In genomic region chr19:6611441-6611852, GRCh38 we compare ENCODE assay signal across 19 cellular contexts. TPM values are rescaled to one million over a fixed set of nuclear protein-coding genes. Genes with fewer than 3 reads are reported as not detected.
DNase-seq lines count a peak whose midpoint lies in the region; TF ChIP-seq lines count a peak whose summit lies in the region.
"Had no signal": no experiment of that assay in that cellular context is flagged by ENCODE, and none has a peak within 500 bp of the region (broad histone marks: within the 10 kb centered on the region; RNA-seq: fewer than 3 reads in every experiment).

No MANE protein-coding gene starts in this region.

- POLR2A ChIA-PET in OCI-LY7 (lab: Charles Lee): no interaction called here

- H3K9me3 ChIP-seq in OCI-LY7 (ENCODE audit: low read length): no peaks in the 10 kb centered on the region
- H3K9me3 ChIP-seq: esophagus squamous epithelium, mucosa of descending colon, ovary had no signal

- no peaks in the 10 kb centered on the region for H3K36me3 ChIP-seq in OCI-LY7 (ENCODE audit: insufficient read depth, low read length)
- H3K36me3 ChIP-seq: esophagus squamous epithelium, ovary had no signal

- peaks cover 2% of the 10 kb centered on the region for H3K27me3 Mint-ChIP-seq in osteocyte (ENCODE audit: unreplicated experiment)

- intact Hi-C loops in OCI-LY7 (cut with micrococcal nuclease; ENCODE audit: unreplicated experiment): no loop called here

- H3K4me2 ChIP-seq in OCI-LY7 (ENCODE audit: low read length): no peak overlapping the region

- H3K4me3 Mint-ChIP-seq in osteocyte (ENCODE audit: unreplicated experiment): no peak overlapping the region
- H3K4me3 Mint-ChIP-seq: activated CD4-positive, alpha-beta memory T cell treated with anti-CD3 and anti-CD28 coated beads for 36 hours; B cell had no signal

- H2AFZ ChIP-seq in OCI-LY7 (ENCODE audit: low read length): peak overlapping the region; percentile 4; the same call in 1 of the 2 replicates

- CTCF ChIA-PET in OCI-LY7 (lab: Charles Lee; ENCODE audit: unreplicated experiment): no interaction called here

- peaks cover 41% of the 10 kb centered on the region for H3K4me1 ChIP-seq in OCI-LY7 (ENCODE audit: insufficient read depth, low read length, poor library complexity, severe bottlenecking)

- no peaks in the 10 kb centered on the region for H3K9me3 Mint-ChIP-seq in osteocyte (ENCODE audit: unreplicated experiment)
- H3K9me3 Mint-ChIP-seq: activated CD4-positive, alpha-beta memory T cell treated with anti-CD3 and anti-CD28 coated beads for 36 hours had no signal

- H3K4me3 ChIP-seq in OCI-LY7 (ENCODE audit: low read depth, low read length, poor library complexity, severe bottlenecking) (no peak overlapping the region), cardiac fibroblast (replicated peaks in 1 of 2; ENCODE audit: low read depth in 2 of 2, low read length in 2 of 2) (no peak overlapping the region)
- H3K4me3 ChIP-seq: coronary artery, esophagus squamous epithelium, mucosa of descending colon, ovary had no signal

- peaks cover 18% of the 10 kb centered on the region for H3K4me1 Mint-ChIP-seq in osteocyte (ENCODE audit: unreplicated experiment)

- no peaks in the 10 kb centered on the region for H4K20me1 ChIP-seq in OCI-LY7 (ENCODE audit: insufficient read depth, low read length)

- H3K27ac ChIP-seq in OCI-LY7 (ENCODE audit: low read depth, low read length, poor library complexity, severe bottlenecking): no peak overlapping the region
- H3K27ac ChIP-seq: esophagus squamous epithelium, ovary had no signal

- peak; percentile 87 for DNase-seq in Caki2 (ENCODE audit: low read depth)
- no peak for DNase-seq in OCI-LY7 (ENCODE audit: low spot score)
- DNase-seq in cardiac fibroblast (ENCODE audit: low read depth in 2 of 2): peak; percentile 14 to 68
- no peak for DNase-seq in osteocyte (ENCODE audit: extremely low spot score, unreplicated experiment)
- DNase-seq in germinal center (ENCODE audit: low spot score): no peak
- no peak for DNase-seq in activated effector memory CD4-positive, alpha-beta T cell treated with Interleukin-2 at 50 U/mL for 16 hours
- DNase-seq in activated effector memory CD4-positive, alpha-beta T cell treated with anti-CD3 and anti-CD28 coated beads, Interleukin-2, amount 50 U/mL, for 16 hours: no peak
- no peak for DNase-seq in NCI-H2171 treated with DMSO at 0.1 percent for 48 hours (lab: John Stamatoyannopoulos, UW)
- DNase-seq: activated CD4-positive, alpha-beta memory T cell treated with anti-CD3 and anti-CD28 coated beads for 36 hours; esophagus squamous epithelium; hippocampal formation; left colon; mucosa of descending colon; NCI-H1436; NCI-H446 treated with DMSO at 0.1 percent for 48 hours; ovary; stimulated activated naive CD8-positive, alpha-beta T cell treated with anti-CD3 and anti-CD28 coated beads, Interleukin-15, Interleukin-2, amounts not matched to agents 100 U/mL and 50 U/mL, for 24 hours had no signal

- TF ChIP-seq CTCF in OCI-LY7 (conservative IDR thresholded peaks at IDR 0.05; ENCODE audit: low read length): no peak
- no peak for TF ChIP-seq CTCF in cardiac fibroblast (IDR thresholded peaks at IDR 0.05; ENCODE audit: low read depth, low read length)
- no peak for TF ChIP-seq CTCF in osteocyte (IDR thresholded peaks at IDR 0.05)

- H3K79me2 ChIP-seq in OCI-LY7 (ENCODE audit: insufficient read depth, low read depth, low read length): no peaks in the 10 kb centered on the region

- no peaks in the 10 kb centered on the region for H3K36me3 Mint-ChIP-seq in osteocyte (ENCODE audit: unreplicated experiment)
- H3K36me3 Mint-ChIP-seq: activated CD4-positive, alpha-beta memory T cell treated with anti-CD3 and anti-CD28 coated beads for 36 hours had no signal

- BruUV-seq in OCI-LY7 (replicated peaks; lab: Mats Ljungman, UMichigan): no TSS peak

- in situ Hi-C loops in Caki2 (cut with HindIII; ENCODE audit: low pct_unique_long_range_greater_than_20kb, low sequenced_read_pairs): no loop called here

- peak overlapping the region; percentile 86 for H3K27ac Mint-ChIP-seq in osteocyte (ENCODE audit: unreplicated experiment)
- H3K27ac Mint-ChIP-seq: activated CD4-positive, alpha-beta memory T cell treated with anti-CD3 and anti-CD28 coated beads for 36 hours; B cell had no signal

- no peaks in the 10 kb centered on the region for H3K9me2 ChIP-seq in OCI-LY7 (ENCODE audit: insufficient read depth, low read length)

RNA-seq across cellular contexts. Expression of gene CD70, which starts 20.5 kb away (rescaled TPM):
- 274 and 291 TPM in 2 replicates for total RNA-seq in Caki2 (2014; rRNA removed; shearing (Covaris generic); ENCODE audit: low replicate concordance)
- 111 and 165 TPM in 2 replicates for total RNA-seq in OCI-LY7 (2014; rRNA removed; shearing (Covaris generic))
- total RNA-seq in OCI-LY7 (2022) (80.5 and 88.2 TPM in 2 replicates), osteocyte (0.42 and 0.54 TPM in 2 replicates)

RNA-seq across cellular contexts. Expression of gene TNFSF14, which starts 58.5 kb away (rescaled TPM):
- total RNA-seq in Caki2 (2014; rRNA removed; shearing (Covaris generic); ENCODE audit: low replicate concordance): not detected in 2 replicates
- 0.05 TPM in 1 of 2 replicates, not detected in the other for total RNA-seq in OCI-LY7 (2014; rRNA removed; shearing (Covaris generic))
- total RNA-seq in OCI-LY7 (2022): not detected in 2 replicates
- not detected in 2 replicates for total RNA-seq in osteocyte

Comparison
In these comparisons a context has a peak if more than half of its experiments do, and no peak if none do; other contexts are left out.
1. DNase-seq: peak in Caki2 (single experiment) and cardiac fibroblast (2 of 2); none in OCI-LY7 (single experiment), osteocyte (single experiment), germinal center (single experiment), activated effector memory CD4-positive, alpha-beta T cell treated with Interleukin-2 at 50 U/mL for 16 hours (single experiment), activated effector memory CD4-positive, alpha-beta T cell treated with anti-CD3 and anti-CD28 coated beads, Interleukin-2, amount 50 U/mL, for 16 hours (single experiment) and NCI-H2171 treated with DMSO at 0.1 percent for 48 hours (single experiment).
2. RNA of gene CD70, which starts 20.5 kb away (total RNA-seq): 274 to 291 TPM in Caki2 and 80.5 to 165 TPM in OCI-LY7; 0.42 to 0.54 TPM in osteocyte; every median in the first group is over 10 times any median in the second.